Comparison of ENCODE assay signal across 1 cellular context in the genomic region with DNA sequence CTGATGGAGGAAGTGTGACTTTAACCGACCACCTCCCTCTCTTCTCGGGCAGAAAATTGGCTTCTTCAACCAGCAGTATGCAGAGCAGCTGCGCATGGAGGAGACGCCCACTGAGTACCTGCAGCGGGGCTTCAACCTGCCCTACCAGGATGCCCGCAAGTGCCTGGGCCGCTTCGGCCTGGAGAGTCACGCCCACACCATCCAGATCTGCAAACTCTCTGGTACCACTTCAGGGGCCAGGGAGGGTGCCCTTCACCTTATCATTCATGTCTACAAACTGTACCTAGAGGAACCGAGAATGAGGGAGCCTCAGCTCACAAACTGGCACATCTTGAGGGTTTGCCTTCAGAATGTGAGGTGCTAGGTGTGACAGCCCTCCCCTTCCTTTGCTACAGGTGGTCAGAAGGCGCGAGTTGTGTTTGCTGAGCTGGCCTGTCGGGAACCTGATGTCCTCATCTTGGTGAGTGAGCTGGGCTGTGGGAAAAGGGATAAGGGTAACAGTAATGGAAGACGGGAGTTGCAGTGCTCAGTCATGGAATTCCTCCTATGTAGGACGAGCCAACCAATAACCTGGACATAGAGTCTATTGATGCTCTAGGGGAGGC.
TF ChIP-seq lines count a peak whose summit lies in the region.

No MANE protein-coding gene starts in this region.

TF ChIP-seq in HepG2, 621 proteins besides CTCF, POLR2A, EP300 and RAD21:
- no peak for TF ChIP-seq ZNF891 (CRISPR knock-in tag; IDR thresholded peaks at IDR 0.05)
- TF ChIP-seq RBFOX2 (IDR thresholded peaks at IDR 0.05; ENCODE audit: low read depth, low read length) = 0 out of 2 replicates have a peak, but pooled peaks have one; percentile 20
- TF ChIP-seq, protein P1, sequence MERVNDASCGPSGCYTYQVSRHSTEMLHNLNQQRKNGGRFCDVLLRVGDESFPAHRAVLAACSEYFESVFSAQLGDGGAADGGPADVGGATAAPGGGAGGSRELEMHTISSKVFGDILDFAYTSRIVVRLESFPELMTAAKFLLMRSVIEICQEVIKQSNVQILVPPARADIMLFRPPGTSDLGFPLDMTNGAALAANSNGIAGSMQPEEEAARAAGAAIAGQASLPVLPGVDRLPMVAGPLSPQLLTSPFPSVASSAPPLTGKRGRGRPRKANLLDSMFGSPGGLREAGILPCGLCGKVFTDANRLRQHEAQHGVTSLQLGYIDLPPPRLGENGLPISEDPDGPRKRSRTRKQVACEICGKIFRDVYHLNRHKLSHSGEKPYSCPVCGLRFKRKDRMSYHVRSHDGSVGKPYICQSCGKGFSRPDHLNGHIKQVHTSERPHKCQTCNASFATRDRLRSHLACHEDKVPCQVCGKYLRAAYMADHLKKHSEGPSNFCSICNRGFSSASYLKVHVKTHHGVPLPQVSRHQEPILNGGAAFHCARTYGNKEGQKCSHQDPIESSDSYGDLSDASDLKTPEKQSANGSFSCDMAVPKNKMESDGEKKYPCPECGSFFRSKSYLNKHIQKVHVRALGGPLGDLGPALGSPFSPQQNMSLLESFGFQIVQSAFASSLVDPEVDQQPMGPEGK (CRISPR knock-in tag; IDR thresholded peaks at IDR 0.05) = no peak
- no peak for TF ChIP-seq ARID4A (CRISPR knock-in tag; IDR thresholded peaks at IDR 0.05; ENCODE audit: borderline replicate concordance)
- TF ChIP-seq NFATC3 (CRISPR knock-in tag; IDR thresholded peaks at IDR 0.05) = no peak
- peak; percentile 66 for TF ChIP-seq RBM22 (optimal IDR thresholded peaks at IDR 0.05; ENCODE audit: low read length)
- no peak for TF ChIP-seq ZSCAN31 (CRISPR knock-in tag; IDR thresholded peaks at IDR 0.05; ENCODE audit: low read depth)
- TF ChIP-seq, protein P2, sequence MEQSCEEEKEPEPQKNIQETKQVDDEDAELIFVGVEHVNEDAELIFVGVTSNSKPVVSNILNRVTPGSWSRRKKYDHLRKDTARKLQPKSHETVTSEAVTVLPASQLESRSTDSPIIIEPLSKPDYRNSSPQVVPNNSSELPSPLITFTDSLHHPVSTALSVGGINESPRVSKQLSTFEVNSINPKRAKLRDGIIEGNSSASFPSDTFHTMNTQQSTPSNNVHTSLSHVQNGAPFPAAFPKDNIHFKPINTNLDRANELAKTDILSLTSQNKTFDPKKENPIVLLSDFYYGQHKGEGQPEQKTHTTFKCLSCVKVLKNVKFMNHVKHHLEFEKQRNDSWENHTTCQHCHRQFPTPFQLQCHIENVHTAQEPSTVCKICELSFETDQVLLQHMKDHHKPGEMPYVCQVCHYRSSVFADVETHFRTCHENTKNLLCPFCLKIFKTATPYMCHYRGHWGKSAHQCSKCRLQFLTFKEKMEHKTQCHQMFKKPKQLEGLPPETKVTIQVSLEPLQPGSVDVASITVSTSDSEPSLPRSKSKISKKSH (CRISPR knock-in tag; IDR thresholded peaks at IDR 0.05; ENCODE audit: borderline replicate concordance) = no peak
- no peak for TF ChIP-seq CSRNP2 (CRISPR knock-in tag; conservative IDR thresholded peaks at IDR 0.05; ENCODE audit: low read depth)
- TF ChIP-seq, protein P3, sequence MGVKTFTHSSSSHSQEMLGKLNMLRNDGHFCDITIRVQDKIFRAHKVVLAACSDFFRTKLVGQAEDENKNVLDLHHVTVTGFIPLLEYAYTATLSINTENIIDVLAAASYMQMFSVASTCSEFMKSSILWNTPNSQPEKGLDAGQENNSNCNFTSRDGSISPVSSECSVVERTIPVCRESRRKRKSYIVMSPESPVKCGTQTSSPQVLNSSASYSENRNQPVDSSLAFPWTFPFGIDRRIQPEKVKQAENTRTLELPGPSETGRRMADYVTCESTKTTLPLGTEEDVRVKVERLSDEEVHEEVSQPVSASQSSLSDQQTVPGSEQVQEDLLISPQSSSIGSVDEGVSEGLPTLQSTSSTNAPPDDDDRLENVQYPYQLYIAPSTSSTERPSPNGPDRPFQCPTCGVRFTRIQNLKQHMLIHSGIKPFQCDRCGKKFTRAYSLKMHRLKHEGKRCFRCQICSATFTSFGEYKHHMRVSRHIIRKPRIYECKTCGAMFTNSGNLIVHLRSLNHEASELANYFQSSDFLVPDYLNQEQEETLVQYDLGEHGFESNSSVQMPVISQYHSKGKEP (CRISPR knock-in tag; IDR thresholded peaks at IDR 0.05) = no peak
